Comparison of ENCODE assay signal across 17 cellular contexts in genomic region chr17:3765981-3766380, GRCh38. TPM values are rescaled to one million over a fixed set of nuclear protein-coding genes. Genes with fewer than 3 reads are reported as not detected.
DNase-seq lines count a peak whose midpoint lies in the region; ATAC-seq, FAIRE-seq and TF ChIP-seq lines count a peak whose summit lies in the region.
"Had no signal": no experiment of that assay in that cellular context is flagged by ENCODE, and none has a peak within 500 bp of the region (broad histone marks: within the 10 kb centered on the region; RNA-seq: fewer than 3 reads in every experiment).

No MANE protein-coding gene starts in this region.

- no peak overlapping the region for H3K9ac ChIP-seq in K562 (ENCODE audit: insufficient read depth in 1 of 2, low read depth in 2 of 2, low read length in 2 of 2)

- H3K9me1 ChIP-seq in K562 (ENCODE audit: control insufficient read depth, insufficient read depth, low read length): no peaks in the 10 kb centered on the region

- H3K27ac Mint-ChIP-seq in T-helper 2 cell treated with Interferon-gamma antibody and Interleukin-4, amounts not matched to agents 5 μg/mL and 100 μg/mL, for 36 hours: peak overlapping the region; percentile 96

- peaks cover 8% of the 10 kb centered on the region for H3K9me3 Mint-ChIP-seq in T-helper 2 cell treated with Interferon-gamma antibody and Interleukin-4, amounts not matched to agents 5 μg/mL and 100 μg/mL, for 36 hours

- H4K20me1 ChIP-seq in K562 (replicated peaks; ENCODE audit: control insufficient read depth, insufficient read depth, low read length): no peaks in the 10 kb centered on the region

- H3K4me1 Mint-ChIP-seq in T-helper 2 cell treated with Interferon-gamma antibody and Interleukin-4, amounts not matched to agents 5 μg/mL and 100 μg/mL, for 36 hours (ENCODE audit: low read depth): peaks cover 50% of the 10 kb centered on the region

- no TSS peak for BruUV-seq in K562 (replicated peaks; lab: Mats Ljungman, UMichigan)

- H3K36me3 ChIP-seq in KOPT-K1 (ENCODE audit: insufficient read depth, low read length) (peaks cover 8% of the 10 kb centered on the region; the same call in 1 of the 2 replicates), K562 (ENCODE audit: control insufficient read depth, insufficient read depth, low read length) (no peaks in the 10 kb centered on the region), spleen (no peaks in the 10 kb centered on the region), prostate gland (no peaks in the 10 kb centered on the region)
- H3K36me3 ChIP-seq: tibial nerve had no signal

- intact Hi-C loops in K562 (cut with micrococcal nuclease) (no loop called here), spleen (cut with DNase I; ENCODE audit: low total_unique reads) (no loop called here), prostate gland (cut with DNase I) (no loop called here)

- H3K9me3 ChIP-seq in KOPT-K1 (ENCODE audit: insufficient read depth, low read length, poor library complexity, severe bottlenecking) (no peaks in the 10 kb centered on the region), K562 (replicated peaks; ENCODE audit: control insufficient read depth, insufficient read depth, low read depth, low read length) (no peaks in the 10 kb centered on the region), spleen (no peaks in the 10 kb centered on the region), prostate gland (no peaks in the 10 kb centered on the region)

- TF ChIP-seq EP300 in K562 (IDR thresholded peaks at IDR 0.05; ENCODE audit: low read length): no peak

- peak overlapping the region; percentile 81 for H2AFZ ChIP-seq in K562 (ENCODE audit: low read depth, low read length)
- H2AFZ ChIP-seq: hepatocyte had no signal

- H3K27me3 ChIP-seq in K562 (ENCODE audit: control insufficient read depth in 2 of 2, insufficient read depth in 2 of 2, low read length in 2 of 2) (no peaks in the 10 kb centered on the region), spleen (replicated peaks in 1 of 7) (no peaks in the 10 kb centered on the region), prostate gland (replicated peaks; ENCODE audit: insufficient read depth) (no peaks in the 10 kb centered on the region)
- H3K27me3 ChIP-seq: hepatocyte had no signal

- no peak overlapping the region for H3K4me2 ChIP-seq in K562 (ENCODE audit: insufficient read depth, low read length)
- H3K4me2 ChIP-seq: hepatocyte had no signal

- CTCF ChIA-PET in K562 (lab: Yijun Ruan, JAX; ENCODE audit: low intra/inter-chr PET ratio): no interaction called here

- H3K4me3 ChIP-seq in K562 (no peak overlapping the region), spleen (no peak overlapping the region), prostate gland (no peak overlapping the region)
- H3K4me3 ChIP-seq: hepatocyte, tibial nerve had no signal

- no peak for DNase-seq in T-helper 2 cell treated with Interferon-gamma antibody and Interleukin-4, amounts not matched to agents 5 μg/mL and 100 μg/mL, for 36 hours (ENCODE audit: low spot score)
- DNase-seq in T-helper 2 cell (no peak), K562 (ENCODE audit: extremely low read depth in 1 of 4, low spot score in 3 of 4) (no peak), spleen (peak; percentile 65), NCI-H2227 (lab: John Stamatoyannopoulos, UW; ENCODE audit: unreplicated experiment) (no peak), prostate gland (ENCODE audit: low spot score) (no peak)
- DNase-seq: 8988T, C1 segment of cervical spinal cord, mesendoderm, NCI-H1930, NCI-H446 treated with DMSO at 0.1 percent for 48 hours, right cardiac atrium had no signal

- no peaks in the 10 kb centered on the region for H3K27me3 Mint-ChIP-seq in T-helper 2 cell treated with Interferon-gamma antibody and Interleukin-4, amounts not matched to agents 5 μg/mL and 100 μg/mL, for 36 hours (ENCODE audit: low read depth)

- no peaks in the 10 kb centered on the region for H3K79me2 ChIP-seq in K562 (ENCODE audit: control insufficient read depth, insufficient read depth, low read length)
- H3K79me2 ChIP-seq: hepatocyte had no signal

- H3K4me3 Mint-ChIP-seq in T-helper 2 cell treated with Interferon-gamma antibody and Interleukin-4, amounts not matched to agents 5 μg/mL and 100 μg/mL, for 36 hours: peak overlapping the region; percentile 74

- in situ Hi-C loops in K562 (cut with MboI): no loop called here

- peaks cover 9% of the 10 kb centered on the region for H3K36me3 Mint-ChIP-seq in T-helper 2 cell treated with Interferon-gamma antibody and Interleukin-4, amounts not matched to agents 5 μg/mL and 100 μg/mL, for 36 hours (ENCODE audit: low read depth)

- ATAC-seq in K562 (no peak), HG03457 (IDR thresholded peaks at IDR 0.05; ENCODE audit: unreplicated experiment) (no peak)
- ATAC-seq: right cardiac atrium had no signal

- FAIRE-seq in K562 (lab: Jason Lieb, UNC): no peak
- FAIRE-seq: bronchial epithelial cell had no signal

- peak overlapping the region; percentile 73 for H3K27ac ChIP-seq in KOPT-K1 (ENCODE audit: low read depth, low read length, poor library complexity, severe bottlenecking)
- no peak overlapping the region for H3K27ac ChIP-seq in K562 (ENCODE audit: extremely low read depth, low read depth, low read length)
- peak overlapping the region in 7 of 8 donors; percentile 35 to 82 (median 65) for H3K27ac ChIP-seq in spleen
- H3K27ac ChIP-seq in prostate gland: no peak overlapping the region
- H3K27ac ChIP-seq: hepatocyte had no signal

- no peak for TF ChIP-seq CTCF in K562 (IDR thresholded peaks at IDR 0.05 in 2 of 3, conservative IDR thresholded peaks at IDR 0.05 in 1 of 3; ENCODE audit: insufficient read depth in 2 of 3, low read depth in 1 of 3, low read length in 3 of 3)
- no peak for TF ChIP-seq CTCF in spleen (IDR thresholded peaks at IDR 0.05 in 8 of 11, conservative IDR thresholded peaks at IDR 0.05 in 3 of 11)
- no peak for TF ChIP-seq CTCF in prostate gland (IDR thresholded peaks at IDR 0.05)

- TF ChIP-seq RAD21 in K562 (CRISPR knock-in tag; conservative IDR thresholded peaks at IDR 0.05 in 1 of 2, IDR thresholded peaks at IDR 0.05 in 1 of 2): no peak

- WGBS in K562 (ENCODE audit: insufficient coverage, low coverage, missing lambda C conversion rate): 75% methylated on average over 9 of the region's 9 CpGs
- 83 to 93% (median 92%) methylated on average over 9 of the region's 9 CpGs for WGBS in spleen, 5 donors
- 91% methylated on average over 9 of the region's 9 CpGs for WGBS in prostate gland

- H3K4me1 ChIP-seq in K562 (replicated peaks in 1 of 2; ENCODE audit: control insufficient read depth in 2 of 2, insufficient read depth in 2 of 2, low read length in 2 of 2) (peaks cover 7% of the 10 kb centered on the region in 2 experiments; a peak in 3 of 5 replicates), spleen (peaks cover 0 to 73% (median 32%) of the 10 kb centered on the region in 6 donors), prostate gland (replicated peaks) (no peaks in the 10 kb centered on the region)
- H3K4me1 ChIP-seq: tibial nerve had no signal

- POLR2A ChIA-PET in K562 (lab: Yijun Ruan, JAX): interaction anchor here (1.1 kb wide), 1 partner anchor 10 kb away, joined by 3 read pairs; no protein-coding TSS in a partner anchor

- TF ChIP-seq POLR2A in K562 (conservative IDR thresholded peaks at IDR 0.05) (no peak), spleen (IDR thresholded peaks at IDR 0.05) (no peak), prostate gland (IDR thresholded peaks at IDR 0.05) (no peak)

TF ChIP-seq in K562, 482 proteins besides CTCF, POLR2A, EP300 and RAD21 (continues in another document):
- TF ChIP-seq ZKSCAN8 (CRISPR knock-in tag; IDR thresholded peaks at IDR 0.05) (no peak), BRD4 (IDR thresholded peaks at IDR 0.05) (no peak)

RNA-seq across cellular contexts. Expression of gene ITGAE, which starts 35.0 kb away (rescaled TPM):
- 17.8 and 20.9 TPM in 2 replicates for total RNA-seq in K562 (2011; cell fraction: chromatin; rRNA removed; ENCODE audit: low replicate concordance)
- 14.1 and 16.8 TPM in 2 replicates for total RNA-seq in K562 (2011; cell fraction: nucleolus; rRNA removed)
- total RNA-seq in K562 (2011; cell fraction: nucleoplasm; rRNA removed): 18.1 and 21.6 TPM in 2 replicates
- total RNA-seq in K562 (2014; rRNA removed) (14.8 and 24.2 TPM in 2 replicates), K562 (2014; rRNA removed; fragmentation: Illumina TruSeq; extraction: Trizol) (19.8 and 20.1 TPM in 2 replicates), K562 (2015; rRNA removed; fragmentation: Illumina TruSeq; extraction: Trizol) (23.0 and 27.0 TPM in 2 replicates), K562 (2021) (17.0 and 18.5 TPM in 2 replicates), spleen (10 to 100 TPM; 20.3 to 31.4 (median 26.3) TPM), prostate gland (10 to 100 TPM; 16.2 to 27.6 TPM)
- polyA plus RNA-seq in K562 (2011; rRNA removed) (45.3 and 49.9 TPM in 2 replicates), K562 (2014; fragmentation: Illumina TruSeq; extraction: Trizol) (18.2 and 19.3 TPM in 2 replicates), K562 (2014; fragmentation: Nextera tagmentation; extraction: Ambion mirVana) (100 to 1,000 TPM; 151 to 160 TPM), K562 (2014; rRNA removed) (27.6 and 33.3 TPM in 2 replicates), spleen (10 to 100 TPM; 75.2 to 91.1 (median 78.3) TPM)
- polyA plus RNA-seq in K562 (2011; cell fraction: cytosol; rRNA removed): 18.5 and 26.8 TPM in 2 replicates
- polyA plus RNA-seq in K562 (2011; cell fraction: nucleus; rRNA removed): 19.2 and 31.3 TPM in 2 replicates
- polyA plus RNA-seq in K562 (2012): 18.3 and 39.8 TPM in 2 replicates
- polyA minus RNA-seq in K562 (2011; rRNA and poly(A)+ RNA removed): 6.7 and 9.9 TPM in 2 replicates
- 3.2 and 4.3 TPM in 2 replicates for polyA minus RNA-seq in K562 (2011; cell fraction: cytosol; rRNA and poly(A)+ RNA removed)
- 5.3 and 7.1 TPM in 2 replicates for polyA minus RNA-seq in K562 (2011; cell fraction: nucleus; rRNA and poly(A)+ RNA removed)

RNA-seq across cellular contexts. Expression of gene HASPIN, which starts 42.3 kb away (rescaled TPM):
- 12.9 and 20.9 TPM in 2 replicates for total RNA-seq in K562 (2011; cell fraction: chromatin; rRNA removed; ENCODE audit: low replicate concordance)
- 13.8 and 17.3 TPM in 2 replicates for total RNA-seq in K562 (2011; cell fraction: nucleolus; rRNA removed)
- total RNA-seq in K562 (2011; cell fraction: nucleoplasm; rRNA removed): 10.5 and 14.7 TPM in 2 replicates
- total RNA-seq in K562 (2014; rRNA removed) (12.1 and 14.5 TPM in 2 replicates), K562 (2014; rRNA removed; fragmentation: Illumina TruSeq; extraction: Trizol) (10.2 and 10.6 TPM in 2 replicates), K562 (2015; rRNA removed; fragmentation: Illumina TruSeq; extraction: Trizol) (9.9 and 11.0 TPM in 2 replicates), K562 (2021) (12.9 and 13.5 TPM in 2 replicates), spleen (1 to 10 TPM; 1.5 to 4.7 (median 2.6) TPM), prostate gland (1 to 10 TPM; 1.0 to 3.9 TPM)
- polyA plus RNA-seq in K562 (2011; rRNA removed) (5.9 and 9.0 TPM in 2 replicates), K562 (2014; fragmentation: Illumina TruSeq; extraction: Trizol) (9.5 and 11.0 TPM in 2 replicates), K562 (2014; fragmentation: Nextera tagmentation; extraction: Ambion mirVana) (under 1 TPM; 0.81 to 0.87 TPM), K562 (2014; rRNA removed) (7.1 and 7.2 TPM in 2 replicates), spleen (1 to 10 TPM in 2 of 3 donors, under 1 TPM in 1; 0.74 to 2.5 (median 1.8) TPM)
- polyA plus RNA-seq in K562 (2011; cell fraction: cytosol; rRNA removed): 5.1 and 9.0 TPM in 2 replicates
- polyA plus RNA-seq in K562 (2011; cell fraction: nucleus; rRNA removed): 3.7 and 4.1 TPM in 2 replicates
- 6.1 and 6.2 TPM in 2 replicates for polyA plus RNA-seq in K562 (2012)
- 13.5 and 16.4 TPM in 2 replicates for polyA minus RNA-seq in K562 (2011; rRNA and poly(A)+ RNA removed)
- polyA minus RNA-seq in K562 (2011; cell fraction: cytosol; rRNA and poly(A)+ RNA removed): 9.4 and 11.0 TPM in 2 replicates
- polyA minus RNA-seq in K562 (2011; cell fraction: nucleus; rRNA and poly(A)+ RNA removed): 5.8 and 9.4 TPM in 2 replicates

Comparison
In these comparisons a context has a peak if more than half of its experiments do, and no peak if none do; other contexts are left out.
1. H3K27ac ChIP-seq: peak in KOPT-K1 (single experiment) and spleen (7 of 8); none in K562 (single experiment) and prostate gland (0 of 2).